Comparison of ENCODE assay signal across 13 cellular contexts in genomic region chr10:124674768-124675222, GRCh38.
DNase-seq lines count a peak whose midpoint lies in the region; ATAC-seq, FAIRE-seq and TF ChIP-seq lines count a peak whose summit lies in the region.
"Had no signal": no experiment of that assay in that cellular context is flagged by ENCODE, and none has a peak within 500 bp of the region (broad histone marks: within the 10 kb centered on the region; RNA-seq: fewer than 3 reads in every experiment).

No MANE protein-coding gene starts in this region.

- no peak for TF ChIP-seq RAD21 in H1 (IDR thresholded peaks at IDR 0.05 in 1 of 2, conservative IDR thresholded peaks at IDR 0.05 in 1 of 2; ENCODE audit: low read depth in 2 of 2, low read length in 2 of 2)

- H3K9ac ChIP-seq in H1 (replicated peaks in 1 of 4; ENCODE audit: extremely low read depth in 1 of 4, low read depth in 3 of 4, low read length in 3 of 4), result no peak overlapping the region

- H3K79me2 ChIP-seq in H1 (ENCODE audit: control insufficient read depth in 1 of 2, insufficient read depth in 2 of 2, low read length in 2 of 2) (no peaks in the 10 kb centered on the region), PC-9 (ENCODE audit: low read depth) (no peaks in the 10 kb centered on the region)

- no peak overlapping the region for H2BK15ac ChIP-seq in H1 (ENCODE audit: low read length)

- no peak overlapping the region for H2BK12ac ChIP-seq in H1 (ENCODE audit: low read depth, low read length)

- no peak overlapping the region for H3K4me2 ChIP-seq in H1 (ENCODE audit: insufficient read depth in 1 of 2, low read depth in 2 of 2, low read length in 2 of 2)
- no peak overlapping the region for H3K4me2 ChIP-seq in PC-9

- intact Hi-C loops in heart right ventricle (cut with DNase I) (loop anchor here in 3 of 10 donors (5.0 kb wide), 2 partner anchors 32 to 42 kb away; no protein-coding TSS in a partner anchor), cardiac septum (cut with DNase I) (no loop called here), upper lobe of right lung (cut with DNase I) (no loop called here), testis (cut with DNase I; ENCODE audit: low total_unique reads) (no loop called here), PC-9 (cut with micrococcal nuclease; ENCODE audit: unreplicated experiment) (no loop called here)

- H3K9me3 ChIP-seq in heart right ventricle (no peaks in the 10 kb centered on the region), H1 (ENCODE audit: insufficient read depth in 2 of 2, low read depth in 1 of 2, low read length in 1 of 2) (no peaks in the 10 kb centered on the region), upper lobe of right lung (no peaks in the 10 kb centered on the region), testis (no peaks in the 10 kb centered on the region), PC-9 (ENCODE audit: insufficient read depth, low read depth) (no peaks in the 10 kb centered on the region)
- H3K9me3 ChIP-seq: SJCRH30 had no signal

- DNase-seq in heart right ventricle (peak in 1 of 2 donors; percentile 22), cardiac septum (ENCODE audit: low spot score) (no peak), H1 (ENCODE audit: low read depth in 1 of 2, low spot score in 2 of 2) (no peak), upper lobe of right lung (peak; percentile 78), testis (no peak), cerebellar nuclear complex (lab: John Stamatoyannopoulos, UW) (no peak), PC-9 (no peak)
- no peak for DNase-seq in naive thymus-derived CD8-positive, alpha-beta T cell
- DNase-seq: HCEC 1CT, NCI-H1105, NCI-H748 treated with DMSO at 0.1 percent for 48 hours, SJCRH30 had no signal

- H3K23me2 ChIP-seq in H1 (ENCODE audit: low read depth, low read length), result no peaks in the 10 kb centered on the region

- H3K27ac ChIP-seq in heart right ventricle (peak overlapping the region in 8 of 10 donors; percentile 45 to 92 (median 58)), H1 (ENCODE audit: low read depth, low read length) (no peak overlapping the region), upper lobe of right lung (peak overlapping the region; percentile 72), testis (peak overlapping the region in 1 of 2 donors; percentile 36), PC-9 (no peak overlapping the region)
- H3K27ac ChIP-seq: SJCRH30, VCaP had no signal

- peaks cover 62 to 100% (median 98%) of the 10 kb centered on the region in 4 donors for H3K4me1 Mint-ChIP-seq in naive thymus-derived CD8-positive, alpha-beta T cell

- no peak for TF ChIP-seq POLR2A in H1 (IDR thresholded peaks at IDR 0.05; ENCODE audit: control extremely low read depth in 1 of 2, low read depth in 2 of 2, low read length in 2 of 2)
- TF ChIP-seq POLR2A in testis (IDR thresholded peaks at IDR 0.05), result no peak

- no peak overlapping the region for H2AK5ac ChIP-seq in H1 (ENCODE audit: low read depth, low read length)

- H3K79me1 ChIP-seq in H1 (ENCODE audit: low read depth, low read length), result peaks cover 13% of the 10 kb centered on the region

- H2AFZ ChIP-seq in H1 (ENCODE audit: low read length) (no peak overlapping the region), PC-9 (no peak overlapping the region)

- no peak overlapping the region for H4K8ac ChIP-seq in H1 (ENCODE audit: extremely low read depth, insufficient read depth, low read length)

- 51 to 64% methylated on average over 9 of the region's 9 CpGs for WGBS in heart right ventricle, 2 donors
- WGBS in H1 (ENCODE audit: extremely low coverage in 1 of 2, insufficient coverage in 1 of 2, insufficient read length in 1 of 2, insufficient replicate concordance in 2 of 2, low coverage in 1 of 2, low lambda C conversion rate in 2 of 2, missing lambda C conversion rate in 1 of 2), 2 experiments, result 91% methylated on average over 9 of the region's 9 CpGs; no CpG with 5 or more reads in 1 of the 2 experiments
- 75 to 88% methylated on average over 5 to 9 of the region's 9 CpGs for WGBS in testis, 2 donors

- H3K56ac ChIP-seq in H1 (replicated peaks; ENCODE audit: insufficient read length, low read depth, low read length), result no peak overlapping the region

- peak overlapping the region in 6 of 10 donors; percentile 22 to 79 (median 50) for H3K4me3 Mint-ChIP-seq in naive thymus-derived CD8-positive, alpha-beta T cell

- CTCF ChIA-PET in H1 (lab: Charles Lee; ENCODE audit: partially characterized antibody) (interaction anchor here (1.2 to 2.2 kb wide), 8 partner anchors 13 to 66 kb away, joined by 3 to 7 read pairs (median 4); no protein-coding TSS in a partner anchor), PC-9 (lab: Charles Lee) (no interaction called here)

- POLR2A ChIA-PET in H1 (lab: Charles Lee; ENCODE audit: partially characterized antibody), result interaction anchor here (1.3 kb wide), 1 partner anchor 13 kb away, joined by 3 read pairs; no protein-coding TSS in a partner anchor
- POLR2A ChIA-PET in naive thymus-derived CD8-positive, alpha-beta T cell (lab: Charles Lee), result interaction anchor here (0.8 to 7.9 kb wide), 8 partner anchors 10 to 62 kb away, joined by 3 to 48 read pairs (median 4); no protein-coding TSS in a partner anchor
- POLR2A ChIA-PET in PC-9 (lab: Charles Lee; ENCODE audit: unreplicated experiment), result no interaction called here

- no peak for TF ChIP-seq EP300 in H1 (IDR thresholded peaks at IDR 0.05; ENCODE audit: borderline replicate concordance in 1 of 2, low read depth in 2 of 2, low read length in 2 of 2)

- no peak overlapping the region for H3K14ac ChIP-seq in H1 (ENCODE audit: insufficient read length)

- no peak overlapping the region for H2BK5ac ChIP-seq in H1 (ENCODE audit: low read depth, low read length)

- no TSS peak for BruUV-seq in PC-9 (replicated peaks; lab: Mats Ljungman, UMichigan)

- peak overlapping the region in 6 of 10 donors; percentile 25 to 86 (median 72) for H3K27ac Mint-ChIP-seq in naive thymus-derived CD8-positive, alpha-beta T cell

- H3K4me1 ChIP-seq in heart right ventricle, result peaks cover 72 to 100% (median 98%) of the 10 kb centered on the region in 9 donors
- peaks cover 0 to 6% (median 2%) of the 10 kb centered on the region in 4 experiments; a peak in 4 of 7 replicates for H3K4me1 ChIP-seq in H1 (replicated peaks in 1 of 4; ENCODE audit: control insufficient read depth in 3 of 4, insufficient read depth in 4 of 4, low read length in 3 of 4)
- H3K4me1 ChIP-seq in upper lobe of right lung, result peaks cover 85% of the 10 kb centered on the region
- H3K4me1 ChIP-seq in testis, result peaks cover 70% of the 10 kb centered on the region
- peaks cover 5% of the 10 kb centered on the region; the same call in 1 of the 2 replicates for H3K4me1 ChIP-seq in PC-9 (replicated peaks; ENCODE audit: insufficient read depth)

- no peak overlapping the region for H2BK120ac ChIP-seq in H1 (replicated peaks; ENCODE audit: low read depth, low read length)

- no peaks in the 10 kb centered on the region for H3K27me3 ChIP-seq in heart right ventricle
- no peaks in the 10 kb centered on the region for H3K27me3 ChIP-seq in H1 (replicated peaks in 1 of 4; ENCODE audit: control insufficient read depth in 3 of 4, extremely low read depth in 1 of 4, insufficient read depth in 3 of 4, low read length in 3 of 4)
- H3K27me3 ChIP-seq in upper lobe of right lung, result no peaks in the 10 kb centered on the region
- H3K27me3 ChIP-seq in testis, result no peaks in the 10 kb centered on the region
- H3K27me3 ChIP-seq in PC-9 (ENCODE audit: insufficient read depth, low read depth), result no peaks in the 10 kb centered on the region
- H3K27me3 ChIP-seq: SJCRH30 had no signal

- H3K36me3 Mint-ChIP-seq in naive thymus-derived CD8-positive, alpha-beta T cell, result no peaks in the 10 kb centered on the region

- peak overlapping the region; percentile 10 for H4K91ac ChIP-seq in H1 (replicated peaks; ENCODE audit: insufficient read length, low read length)

- H4K20me1 ChIP-seq in H1 (replicated peaks in 1 of 2; ENCODE audit: control insufficient read depth in 1 of 2, insufficient read depth in 2 of 2, low read length in 2 of 2) (peaks cover 3 to 8% of the 10 kb centered on the region in 2 experiments), PC-9 (ENCODE audit: insufficient read depth) (no peaks in the 10 kb centered on the region)

- no peak overlapping the region for H3K18ac ChIP-seq in H1 (ENCODE audit: extremely low read depth, low read length)

- no peaks in the 10 kb centered on the region for H3K9me2 ChIP-seq in PC-9 (ENCODE audit: insufficient read depth)

- H3K36me3 ChIP-seq in heart right ventricle (peaks cover 0 to 9% (median 0%) of the 10 kb centered on the region in 9 donors), H1 (ENCODE audit: control insufficient read depth in 2 of 4, insufficient read depth in 4 of 4, low read length in 3 of 4) (no peaks in the 10 kb centered on the region), upper lobe of right lung (no peaks in the 10 kb centered on the region), testis (ENCODE audit: low read depth, missing control alignments) (no peaks in the 10 kb centered on the region), PC-9 (ENCODE audit: low read depth) (no peaks in the 10 kb centered on the region)
- H3K36me3 ChIP-seq: SJCRH30 had no signal

- no peaks in the 10 kb centered on the region for H3K27me3 Mint-ChIP-seq in naive thymus-derived CD8-positive, alpha-beta T cell

- no peak overlapping the region for H3K23ac ChIP-seq in H1 (ENCODE audit: insufficient read length)

- no peak overlapping the region for H3K4me3 ChIP-seq in heart right ventricle
- no peak overlapping the region for H3K4me3 ChIP-seq in H1 (ENCODE audit: extremely low read depth in 1 of 4, insufficient read depth in 2 of 4, low read depth in 3 of 4, low read length in 4 of 4)
- no peak overlapping the region for H3K4me3 ChIP-seq in upper lobe of right lung
- no peak overlapping the region for H3K4me3 ChIP-seq in testis
- H3K4me3 ChIP-seq in PC-9, result no peak overlapping the region
- H3K4me3 ChIP-seq: SJCRH30 had no signal

- no peak overlapping the region for H2BK20ac ChIP-seq in H1 (ENCODE audit: low read length)

- no peak for TF ChIP-seq CTCF in heart right ventricle (IDR thresholded peaks at IDR 0.05)
- TF ChIP-seq CTCF in H1 (IDR thresholded peaks at IDR 0.05; ENCODE audit: control extremely low read depth in 1 of 3, insufficient read depth in 1 of 3, low read depth in 1 of 3, low read length in 3 of 3), result no peak
- no peak for TF ChIP-seq CTCF in upper lobe of right lung (IDR thresholded peaks at IDR 0.05)
- no peak for TF ChIP-seq CTCF in testis (IDR thresholded peaks at IDR 0.05)
- TF ChIP-seq CTCF in PC-9 (conservative IDR thresholded peaks at IDR 0.05), result no peak

- H3F3A ChIP-seq in PC-9 (ENCODE audit: insufficient read depth, low read depth), result no peaks in the 10 kb centered on the region

- no peak for FAIRE-seq in H1 (lab: Jason Lieb, UNC)

- H3K4ac ChIP-seq in H1 (replicated peaks; ENCODE audit: insufficient read length, low read depth, low read length), result no peak overlapping the region

- H3K9me3 Mint-ChIP-seq in naive thymus-derived CD8-positive, alpha-beta T cell, result no peaks in the 10 kb centered on the region

- peak in 1 of 8 donors; percentile 30 for ATAC-seq in heart right ventricle
- ATAC-seq in naive thymus-derived CD8-positive, alpha-beta T cell, result no peak
- peak; percentile 65 for ATAC-seq in upper lobe of right lung

- H4K5ac ChIP-seq in H1 (ENCODE audit: insufficient read length, low read depth, low read length), result no peak overlapping the region

TF ChIP-seq in H1, 55 proteins besides CTCF, POLR2A, EP300 and RAD21 (continues in another document):
- TF ChIP-seq KDM5A (IDR thresholded peaks at IDR 0.05; ENCODE audit: low read length) (no peak), FOSL1 (IDR thresholded peaks at IDR 0.05; ENCODE audit: insufficient read depth, low read depth, low read length) (no peak), KDM4A (IDR thresholded peaks at IDR 0.05; ENCODE audit: low read depth, low read length, severe bottlenecking) (no peak)

Comparison
In these comparisons a context has a peak if more than half of its experiments do, and no peak if none do; other contexts are left out.
1. H3K27ac ChIP-seq: peak in heart right ventricle (8 of 10) and upper lobe of right lung (single experiment); none in H1 (single experiment) and PC-9 (single experiment).